Comparison of ENCODE assay signal across 1 cellular context in the genomic region with DNA sequence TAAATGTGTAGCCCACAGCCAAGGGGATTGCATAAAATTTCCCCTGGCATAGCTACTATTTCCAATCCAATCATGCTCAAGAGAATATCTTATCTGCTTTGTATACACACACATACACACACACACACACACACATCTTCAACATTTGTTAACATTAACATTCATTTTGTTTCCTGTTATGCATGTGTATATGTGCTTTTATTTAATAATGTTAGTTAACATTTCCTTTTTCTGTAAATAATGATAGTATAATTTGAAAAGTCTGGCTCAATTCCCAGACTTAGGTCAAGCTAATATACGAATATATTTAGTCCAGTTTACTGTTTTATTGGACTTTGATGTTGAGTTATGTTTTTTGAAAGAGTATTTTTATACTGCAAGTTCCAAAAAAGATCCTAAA.
TF ChIP-seq lines count a peak whose summit lies in the region.

No MANE protein-coding gene starts in this region.

TF ChIP-seq in SK-N-SH treated with all-trans-retinoic acid at 6 μM for 48 hours, 23 proteins besides CTCF, POLR2A, EP300 and RAD21 (continued from another document):
- TF ChIP-seq, protein P1, sequence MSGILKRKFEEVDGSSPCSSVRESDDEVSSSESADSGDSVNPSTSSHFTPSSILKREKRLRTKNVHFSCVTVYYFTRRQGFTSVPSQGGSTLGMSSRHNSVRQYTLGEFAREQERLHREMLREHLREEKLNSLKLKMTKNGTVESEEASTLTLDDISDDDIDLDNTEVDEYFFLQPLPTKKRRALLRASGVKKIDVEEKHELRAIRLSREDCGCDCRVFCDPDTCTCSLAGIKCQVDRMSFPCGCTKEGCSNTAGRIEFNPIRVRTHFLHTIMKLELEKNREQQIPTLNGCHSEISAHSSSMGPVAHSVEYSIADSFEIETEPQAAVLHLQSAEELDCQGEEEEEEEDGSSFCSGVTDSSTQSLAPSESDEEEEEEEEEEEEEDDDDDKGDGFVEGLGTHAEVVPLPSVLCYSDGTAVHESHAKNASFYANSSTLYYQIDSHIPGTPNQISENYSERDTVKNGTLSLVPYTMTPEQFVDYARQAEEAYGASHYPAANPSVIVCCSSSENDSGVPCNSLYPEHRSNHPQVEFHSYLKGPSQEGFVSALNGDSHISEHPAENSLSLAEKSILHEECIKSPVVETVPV (CRISPR knock-in tag; IDR thresholded peaks at IDR 0.05), result peak; percentile 88; the same call in 1 of the 2 replicates
- TF ChIP-seq ISL1 (CRISPR knock-in tag; IDR thresholded peaks at IDR 0.05), result peak; percentile 94
- peak; percentile 87; the same call in 1 of the 2 replicates for TF ChIP-seq RARB (CRISPR knock-in tag; IDR thresholded peaks at IDR 0.05)
- TF ChIP-seq ZNF565 (CRISPR knock-in tag; conservative IDR thresholded peaks at IDR 0.05; ENCODE audit: low read depth), result no peak
- no peak for TF ChIP-seq BACH2 (CRISPR knock-in tag; IDR thresholded peaks at IDR 0.05; ENCODE audit: borderline replicate concordance)
- TF ChIP-seq, protein P2, sequence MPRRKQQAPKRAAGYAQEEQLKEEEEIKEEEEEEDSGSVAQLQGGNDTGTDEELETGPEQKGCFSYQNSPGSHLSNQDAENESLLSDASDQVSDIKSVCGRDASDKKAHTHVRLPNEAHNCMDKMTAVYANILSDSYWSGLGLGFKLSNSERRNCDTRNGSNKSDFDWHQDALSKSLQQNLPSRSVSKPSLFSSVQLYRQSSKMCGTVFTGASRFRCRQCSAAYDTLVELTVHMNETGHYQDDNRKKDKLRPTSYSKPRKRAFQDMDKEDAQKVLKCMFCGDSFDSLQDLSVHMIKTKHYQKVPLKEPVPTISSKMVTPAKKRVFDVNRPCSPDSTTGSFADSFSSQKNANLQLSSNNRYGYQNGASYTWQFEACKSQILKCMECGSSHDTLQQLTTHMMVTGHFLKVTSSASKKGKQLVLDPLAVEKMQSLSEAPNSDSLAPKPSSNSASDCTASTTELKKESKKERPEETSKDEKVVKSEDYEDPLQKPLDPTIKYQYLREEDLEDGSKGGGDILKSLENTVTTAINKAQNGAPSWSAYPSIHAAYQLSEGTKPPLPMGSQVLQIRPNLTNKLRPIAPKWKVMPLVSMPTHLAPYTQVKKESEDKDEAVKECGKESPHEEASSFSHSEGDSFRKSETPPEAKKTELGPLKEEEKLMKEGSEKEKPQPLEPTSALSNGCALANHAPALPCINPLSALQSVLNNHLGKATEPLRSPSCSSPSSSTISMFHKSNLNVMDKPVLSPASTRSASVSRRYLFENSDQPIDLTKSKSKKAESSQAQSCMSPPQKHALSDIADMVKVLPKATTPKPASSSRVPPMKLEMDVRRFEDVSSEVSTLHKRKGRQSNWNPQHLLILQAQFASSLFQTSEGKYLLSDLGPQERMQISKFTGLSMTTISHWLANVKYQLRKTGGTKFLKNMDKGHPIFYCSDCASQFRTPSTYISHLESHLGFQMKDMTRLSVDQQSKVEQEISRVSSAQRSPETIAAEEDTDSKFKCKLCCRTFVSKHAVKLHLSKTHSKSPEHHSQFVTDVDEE (CRISPR knock-in tag; IDR thresholded peaks at IDR 0.05), result peak; percentile 94
- TF ChIP-seq, protein P3, sequence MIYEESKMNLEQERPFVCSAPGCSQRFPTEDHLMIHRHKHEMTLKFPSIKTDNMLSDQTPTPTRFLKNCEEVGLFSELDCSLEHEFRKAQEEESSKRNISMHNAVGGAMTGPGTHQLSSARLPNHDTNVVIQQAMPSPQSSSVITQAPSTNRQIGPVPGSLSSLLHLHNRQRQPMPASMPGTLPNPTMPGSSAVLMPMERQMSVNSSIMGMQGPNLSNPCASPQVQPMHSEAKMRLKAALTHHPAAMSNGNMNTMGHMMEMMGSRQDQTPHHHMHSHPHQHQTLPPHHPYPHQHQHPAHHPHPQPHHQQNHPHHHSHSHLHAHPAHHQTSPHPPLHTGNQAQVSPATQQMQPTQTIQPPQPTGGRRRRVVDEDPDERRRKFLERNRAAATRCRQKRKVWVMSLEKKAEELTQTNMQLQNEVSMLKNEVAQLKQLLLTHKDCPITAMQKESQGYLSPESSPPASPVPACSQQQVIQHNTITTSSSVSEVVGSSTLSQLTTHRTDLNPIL (CRISPR knock-in tag; IDR thresholded peaks at IDR 0.05; ENCODE audit: low read depth), result peak; percentile 59; the same call in 1 of the 2 replicates
- no peak for TF ChIP-seq ARNTL (CRISPR knock-in tag; IDR thresholded peaks at IDR 0.05; ENCODE audit: borderline replicate concordance, low read depth)
- peak; percentile 76; the same call in 1 of the 2 replicates for TF ChIP-seq SNAI2 (CRISPR knock-in tag; IDR thresholded peaks at IDR 0.05)
- TF ChIP-seq, protein P4, sequence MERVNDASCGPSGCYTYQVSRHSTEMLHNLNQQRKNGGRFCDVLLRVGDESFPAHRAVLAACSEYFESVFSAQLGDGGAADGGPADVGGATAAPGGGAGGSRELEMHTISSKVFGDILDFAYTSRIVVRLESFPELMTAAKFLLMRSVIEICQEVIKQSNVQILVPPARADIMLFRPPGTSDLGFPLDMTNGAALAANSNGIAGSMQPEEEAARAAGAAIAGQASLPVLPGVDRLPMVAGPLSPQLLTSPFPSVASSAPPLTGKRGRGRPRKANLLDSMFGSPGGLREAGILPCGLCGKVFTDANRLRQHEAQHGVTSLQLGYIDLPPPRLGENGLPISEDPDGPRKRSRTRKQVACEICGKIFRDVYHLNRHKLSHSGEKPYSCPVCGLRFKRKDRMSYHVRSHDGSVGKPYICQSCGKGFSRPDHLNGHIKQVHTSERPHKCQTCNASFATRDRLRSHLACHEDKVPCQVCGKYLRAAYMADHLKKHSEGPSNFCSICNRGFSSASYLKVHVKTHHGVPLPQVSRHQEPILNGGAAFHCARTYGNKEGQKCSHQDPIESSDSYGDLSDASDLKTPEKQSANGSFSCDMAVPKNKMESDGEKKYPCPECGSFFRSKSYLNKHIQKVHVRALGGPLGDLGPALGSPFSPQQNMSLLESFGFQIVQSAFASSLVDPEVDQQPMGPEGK (CRISPR knock-in tag; IDR thresholded peaks at IDR 0.05; ENCODE audit: borderline replicate concordance), result peak; percentile 94
- no peak for TF ChIP-seq ZNF70 (CRISPR knock-in tag; IDR thresholded peaks at IDR 0.05)
- TF ChIP-seq GLIS3 (CRISPR knock-in tag; IDR thresholded peaks at IDR 0.05), result peak; percentile 64; the same call in 1 of the 2 replicates
- TF ChIP-seq CSDC2 (CRISPR knock-in tag; IDR thresholded peaks at IDR 0.05), result no peak
- peak; percentile 95 for TF ChIP-seq TCF4 (CRISPR knock-in tag; IDR thresholded peaks at IDR 0.05; ENCODE audit: borderline replicate concordance)
- TF ChIP-seq ZFP30 (CRISPR knock-in tag; IDR thresholded peaks at IDR 0.05), result no peak
- TF ChIP-seq OSR1 (CRISPR knock-in tag; IDR thresholded peaks at IDR 0.05), result no peak
- TF ChIP-seq ZFP3 (CRISPR knock-in tag; IDR thresholded peaks at IDR 0.05), result peak; percentile 75; the same call in 1 of the 2 replicates
- TF ChIP-seq, protein P5, sequence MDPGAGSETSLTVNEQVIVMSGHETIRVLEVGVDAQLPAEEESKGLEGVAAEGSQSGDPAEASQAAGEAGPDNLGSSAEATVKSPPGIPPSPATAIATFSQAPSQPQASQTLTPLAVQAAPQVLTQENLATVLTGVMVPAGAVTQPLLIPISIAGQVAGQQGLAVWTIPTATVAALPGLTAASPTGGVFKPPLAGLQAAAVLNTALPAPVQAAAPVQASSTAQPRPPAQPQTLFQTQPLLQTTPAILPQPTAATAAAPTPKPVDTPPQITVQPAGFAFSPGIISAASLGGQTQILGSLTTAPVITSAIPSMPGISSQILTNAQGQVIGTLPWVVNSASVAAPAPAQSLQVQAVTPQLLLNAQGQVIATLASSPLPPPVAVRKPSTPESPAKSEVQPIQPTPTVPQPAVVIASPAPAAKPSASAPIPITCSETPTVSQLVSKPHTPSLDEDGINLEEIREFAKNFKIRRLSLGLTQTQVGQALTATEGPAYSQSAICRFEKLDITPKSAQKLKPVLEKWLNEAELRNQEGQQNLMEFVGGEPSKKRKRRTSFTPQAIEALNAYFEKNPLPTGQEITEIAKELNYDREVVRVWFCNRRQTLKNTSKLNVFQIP (CRISPR knock-in tag; IDR thresholded peaks at IDR 0.05; ENCODE audit: borderline replicate concordance, low read depth), result peak; percentile 89; the same call in 1 of the 2 replicates
